ENCODE assay signal across 20 cellular contexts in the genomic region with DNA sequence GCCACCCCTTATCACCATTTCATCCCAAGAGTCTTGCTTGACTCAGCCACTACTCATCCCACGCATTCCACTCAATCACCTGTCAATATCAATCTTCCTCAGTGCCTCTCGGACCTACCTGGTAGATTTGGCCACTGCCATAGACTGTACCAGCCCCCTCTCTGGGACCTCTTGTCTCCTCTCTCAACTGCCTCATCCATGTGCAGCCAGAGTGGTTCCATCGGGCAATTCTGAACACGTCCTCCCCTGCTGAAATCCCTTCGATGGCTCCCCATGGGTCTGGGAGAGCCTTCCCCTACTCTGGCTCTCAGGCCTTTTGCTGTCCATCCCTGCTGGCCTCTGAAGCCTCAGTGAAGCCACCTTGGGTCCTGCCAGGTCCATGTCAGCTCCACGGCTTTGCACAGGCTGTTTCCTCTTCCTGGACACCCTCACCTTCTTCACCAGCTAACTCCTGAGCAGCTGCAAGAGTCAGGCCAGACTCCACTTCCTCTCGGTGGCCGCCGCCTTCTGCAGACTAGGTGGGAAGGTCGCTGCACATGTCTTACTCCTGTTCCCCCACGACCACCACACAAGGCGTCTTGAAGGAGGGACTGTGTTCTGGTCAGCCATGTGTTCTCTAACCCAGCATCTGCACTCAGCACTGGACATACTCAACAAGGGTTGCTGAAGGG.
A peak's percentile ranks its signal among the peaks of the same experiment; 100 is the strongest.
DNase-seq lines count a peak whose midpoint lies in the region; ATAC-seq, FAIRE-seq and TF ChIP-seq lines count a peak whose summit lies in the region.
"Had no signal": no experiment of that assay in that cellular context is flagged by ENCODE, and none has a peak within 500 bp of the region (broad histone marks: within the 10 kb centered on the region; RNA-seq: fewer than 3 reads in every experiment).

No MANE protein-coding gene starts in this region.

- no peak overlapping the region for H3K4me3 ChIP-seq in esophagus muscularis mucosa
- H3K4me3 ChIP-seq in small intestine (ENCODE audit: low read depth in 1 of 2, low read length in 2 of 2), result no peak overlapping the region
- H3K4me3 ChIP-seq: K562, MG63, PC-9 had no signal

- H3K27me3 ChIP-seq in esophagus muscularis mucosa (no peaks in the 10 kb centered on the region), small intestine (ENCODE audit: control insufficient read depth in 2 of 2, insufficient read depth in 2 of 2, low read length in 2 of 2) (no peaks in the 10 kb centered on the region)
- H3K27me3 ChIP-seq: MG63 had no signal

- ATAC-seq in HG02885 (IDR thresholded peaks at IDR 0.05; ENCODE audit: poor library complexity, unreplicated experiment), result no peak
- no peak for ATAC-seq in stimulated activated memory B cell treated with anti-CD40 and anti-IgM and Interleukin-4, amounts not matched to agents 10 μg/mL and 1 μg/mL and 100 μg/mL, for 72 hours
- ATAC-seq: K562 had no signal

- peak; percentile 50 for DNase-seq in activated effector memory CD4-positive, alpha-beta T cell treated with anti-CD3 and anti-CD28 coated beads, Interleukin-2, amount 50 U/mL, for 16 hours
- DNase-seq in activated effector memory CD4-positive, alpha-beta T cell treated with Interleukin-2 at 50 U/mL for 16 hours, result no peak
- peak; percentile 81 for DNase-seq in esophagus muscularis mucosa (ENCODE audit: extremely low spot score)
- DNase-seq in osteocyte (ENCODE audit: extremely low spot score, unreplicated experiment), result peak; percentile 78
- peak; percentile 20 for DNase-seq in ureter (ENCODE audit: low spot score)
- DNase-seq in small intestine, result no peak
- DNase-seq: C1 segment of cervical spinal cord; DMS153; MG63; NCI-H1092 treated with DMSO at 0.1 percent for 48 hours; NCI-H1694; NCI-H2107; NCI-H226; NCI-H526; NK-92 treated with Interleukin-12 subunit alpha and Interleukin-12 subunit beta, amount 100 ng/mL, for 24 hours; PC-9 had no signal

- TF ChIP-seq CTCF in esophagus muscularis mucosa (IDR thresholded peaks at IDR 0.05) (no peak), osteocyte (IDR thresholded peaks at IDR 0.05) (no peak)

- H3K27ac ChIP-seq in esophagus muscularis mucosa (replicated peaks in 1 of 4), result no peak overlapping the region
- no peak overlapping the region for H3K27ac ChIP-seq in small intestine (ENCODE audit: low read depth in 1 of 2, low read length in 1 of 2)
- H3K27ac ChIP-seq: PC-9 had no signal

- no peak overlapping the region for H3K27ac Mint-ChIP-seq in osteocyte (ENCODE audit: unreplicated experiment)
- H3K27ac Mint-ChIP-seq in stimulated activated memory B cell treated with anti-CD40 and anti-IgM and Interleukin-4, amounts not matched to agents 10 μg/mL and 1 μg/mL and 100 μg/mL, for 72 hours, result no peak overlapping the region

- WGBS in esophagus muscularis mucosa, result 80% methylated on average over 12 of the region's 12 CpGs
- 67 to 80% (median 74%) methylated on average over 12 of the region's 12 CpGs for WGBS in small intestine, 3 donors

- no peak for FAIRE-seq in small intestine (lab: Jason Lieb, UNC)
- FAIRE-seq: H1, K562 had no signal

- H3K4me1 ChIP-seq in esophagus muscularis mucosa (peaks cover 0 to 12% (median 8%) of the 10 kb centered on the region in 4 donors), small intestine (ENCODE audit: control insufficient read depth in 2 of 2, insufficient read depth in 1 of 2, low read depth in 1 of 2, low read length in 1 of 2) (no peaks in the 10 kb centered on the region)

- H3K9me3 Mint-ChIP-seq in osteocyte (ENCODE audit: unreplicated experiment), result no peaks in the 10 kb centered on the region
- no peaks in the 10 kb centered on the region for H3K9me3 Mint-ChIP-seq in stimulated activated memory B cell treated with anti-CD40 and anti-IgM and Interleukin-4, amounts not matched to agents 10 μg/mL and 1 μg/mL and 100 μg/mL, for 72 hours

- no peak for TF ChIP-seq EP300 in esophagus muscularis mucosa (IDR thresholded peaks at IDR 0.05)

- intact Hi-C loops in esophagus muscularis mucosa (cut with DNase I), result no loop called here

- peaks cover 59% of the 10 kb centered on the region for H3K27me3 Mint-ChIP-seq in osteocyte (ENCODE audit: unreplicated experiment)
- H3K27me3 Mint-ChIP-seq in stimulated activated memory B cell treated with anti-CD40 and anti-IgM and Interleukin-4, amounts not matched to agents 10 μg/mL and 1 μg/mL and 100 μg/mL, for 72 hours, result peaks cover 32% of the 10 kb centered on the region

- no peak for TF ChIP-seq POLR2A in esophagus muscularis mucosa (IDR thresholded peaks at IDR 0.05; ENCODE audit: low read depth)

- no peaks in the 10 kb centered on the region for H3K36me3 Mint-ChIP-seq in osteocyte (ENCODE audit: unreplicated experiment)
- no peaks in the 10 kb centered on the region for H3K36me3 Mint-ChIP-seq in stimulated activated memory B cell treated with anti-CD40 and anti-IgM and Interleukin-4, amounts not matched to agents 10 μg/mL and 1 μg/mL and 100 μg/mL, for 72 hours

- no peaks in the 10 kb centered on the region for H3K9me3 ChIP-seq in esophagus muscularis mucosa
- H3K9me3 ChIP-seq in small intestine (ENCODE audit: control insufficient read depth, low read depth), result no peaks in the 10 kb centered on the region
- H3K9me3 ChIP-seq: MG63 had no signal

- no peaks in the 10 kb centered on the region for H3K4me1 Mint-ChIP-seq in osteocyte (ENCODE audit: unreplicated experiment)
- no peaks in the 10 kb centered on the region for H3K4me1 Mint-ChIP-seq in stimulated activated memory B cell treated with anti-CD40 and anti-IgM and Interleukin-4, amounts not matched to agents 10 μg/mL and 1 μg/mL and 100 μg/mL, for 72 hours

- no peak overlapping the region for H3K4me3 Mint-ChIP-seq in osteocyte (ENCODE audit: unreplicated experiment)
- H3K4me3 Mint-ChIP-seq in stimulated activated memory B cell treated with anti-CD40 and anti-IgM and Interleukin-4, amounts not matched to agents 10 μg/mL and 1 μg/mL and 100 μg/mL, for 72 hours, result no peak overlapping the region

- H3K36me3 ChIP-seq in esophagus muscularis mucosa (no peaks in the 10 kb centered on the region), small intestine (ENCODE audit: control insufficient read depth in 2 of 2, insufficient read depth in 2 of 2, low read length in 2 of 2) (no peaks in the 10 kb centered on the region)
- H3K36me3 ChIP-seq: MG63 had no signal

Comparison
In these comparisons a context has a peak if more than half of its experiments do, and no peak if none do; other contexts are left out.
1. DNase-seq: peak in activated effector memory CD4-positive, alpha-beta T cell treated with anti-CD3 and anti-CD28 coated beads, Interleukin-2, amount 50 U/mL, for 16 hours (single experiment), esophagus muscularis mucosa (single experiment), osteocyte (single experiment) and ureter (single experiment); none in activated effector memory CD4-positive, alpha-beta T cell treated with Interleukin-2 at 50 U/mL for 16 hours (single experiment) and small intestine (single experiment).